Comparison of ENCODE assay signal across 23 cellular contexts in genomic region chr20:40945189-40945588, GRCh38.
"Had no signal": no experiment of that assay in that cellular context is flagged by ENCODE, and none has a peak within 500 bp of the region (broad histone marks: within the 10 kb centered on the region; RNA-seq: fewer than 3 reads in every experiment).

No MANE protein-coding gene starts in this region.

- H3K27ac Mint-ChIP-seq: activated CD8-positive, alpha-beta T cell treated with anti-CD3 and anti-CD28 coated beads, Interleukin-2, amount 10 ng/mL, durations not matched to agents 7 days and 5 days; activated naive CD4-positive, alpha-beta T cell treated with anti-CD3 and anti-CD28 coated beads, Interleukin-2, amount 50 U/mL, for 24 hours; activated T-helper 1 cell treated with anti-CD3 and anti-CD28 coated beads, Interleukin-12 subunit alpha, Interleukin-12 subunit beta, Interleukin-2, Interleukin-4 antibody, amounts not matched to agents 30 ng/mL and 10 ng/mL and 1 ng/mL, durations not matched to agents 14 hours and 24 hours and 36 hours; mesothelial cell of epicardium; natural killer cell; stimulated activated memory B cell treated with anti-CD40 and anti-IgM and Interleukin-4, amounts not matched to agents 10 μg/mL and 1 μg/mL and 100 μg/mL, for 72 hours had no signal

- H3K27ac ChIP-seq: foreskin keratinocyte, left lung, parathyroid adenoma, right lobe of liver, testis, upper lobe of left lung, WERI-Rb-1 had no signal

- H3K4me3 Mint-ChIP-seq: activated CD8-positive, alpha-beta T cell treated with anti-CD3 and anti-CD28 coated beads, Interleukin-2, amount 10 ng/mL, durations not matched to agents 7 days and 5 days; activated naive CD4-positive, alpha-beta T cell treated with anti-CD3 and anti-CD28 coated beads, Interleukin-2, amount 50 U/mL, for 24 hours; activated T-helper 1 cell treated with anti-CD3 and anti-CD28 coated beads, Interleukin-12 subunit alpha, Interleukin-12 subunit beta, Interleukin-2, Interleukin-4 antibody, amounts not matched to agents 30 ng/mL and 10 ng/mL and 1 ng/mL, durations not matched to agents 14 hours and 24 hours and 36 hours; mesothelial cell of epicardium; natural killer cell; stimulated activated memory B cell treated with anti-CD40 and anti-IgM and Interleukin-4, amounts not matched to agents 10 μg/mL and 1 μg/mL and 100 μg/mL, for 72 hours had no signal

- H3K36me3 ChIP-seq: left lung, right lobe of liver, upper lobe of left lung, WERI-Rb-1 had no signal

- H3K9me3 ChIP-seq: left lung, right lobe of liver, testis, upper lobe of left lung had no signal

- H3K9ac ChIP-seq: parathyroid adenoma had no signal

- H3K9me3 Mint-ChIP-seq: activated naive CD4-positive, alpha-beta T cell treated with anti-CD3 and anti-CD28 coated beads, Interleukin-2, amount 50 U/mL, for 24 hours; activated T-helper 1 cell treated with anti-CD3 and anti-CD28 coated beads, Interleukin-12 subunit alpha, Interleukin-12 subunit beta, Interleukin-2, Interleukin-4 antibody, amounts not matched to agents 30 ng/mL and 10 ng/mL and 1 ng/mL, durations not matched to agents 14 hours and 24 hours and 36 hours; brain; mesothelial cell of epicardium; natural killer cell; stimulated activated memory B cell treated with anti-CD40 and anti-IgM and Interleukin-4, amounts not matched to agents 10 μg/mL and 1 μg/mL and 100 μg/mL, for 72 hours had no signal

- DNase-seq: activated CD4-positive, alpha-beta T cell treated with anti-CD3 and anti-CD28 coated beads, Interleukin-2, amount 50 U/mL, for 1 hour; activated CD4-positive, CD25-positive, alpha-beta regulatory T cell treated with anti-CD3 and anti-CD28 coated beads, Interleukin-2, amount 50 U/mL, for 72 hours; activated gamma-delta T cell treated with Interleukin-2 at 50 U/mL for 16 hours; effector CD4-positive, alpha-beta T cell; kidney; mammary epithelial cell; natural killer cell; T-helper 1 cell had no signal

- FAIRE-seq: kidney, small intestine, TTC549 had no signal

- H3K36me3 Mint-ChIP-seq: activated naive CD4-positive, alpha-beta T cell treated with anti-CD3 and anti-CD28 coated beads, Interleukin-2, amount 50 U/mL, for 24 hours; brain; mesothelial cell of epicardium; natural killer cell; stimulated activated memory B cell treated with anti-CD40 and anti-IgM and Interleukin-4, amounts not matched to agents 10 μg/mL and 1 μg/mL and 100 μg/mL, for 72 hours had no signal

- H3K4me1 ChIP-seq: right lobe of liver, testis, upper lobe of left lung had no signal

- H3K27me3 ChIP-seq: foreskin keratinocyte, left lung, right lobe of liver, testis, upper lobe of left lung had no signal

- H3K4me1 Mint-ChIP-seq: activated naive CD4-positive, alpha-beta T cell treated with anti-CD3 and anti-CD28 coated beads, Interleukin-2, amount 50 U/mL, for 24 hours had no signal

- H3K4me3 ChIP-seq: left lung, right lobe of liver, testis, upper lobe of left lung had no signal
